34 cellular contexts compared by ENCODE assay signal in genomic region chr18:26279428-26279827, GRCh38. TPM values are rescaled to one million over a fixed set of nuclear protein-coding genes. Genes with fewer than 3 reads are reported as not detected.
DNase-seq lines count a peak whose midpoint lies in the region; ATAC-seq, FAIRE-seq and TF ChIP-seq lines count a peak whose summit lies in the region.
"Had no signal": no experiment of that assay in that cellular context is flagged by ENCODE, and none has a peak within 500 bp of the region (broad histone marks: within the 10 kb centered on the region; RNA-seq: fewer than 3 reads in every experiment).

No MANE protein-coding gene starts in this region.

- no peaks in the 10 kb centered on the region for H3K27me3 ChIP-seq in K562 (ENCODE audit: control insufficient read depth in 2 of 2, insufficient read depth in 2 of 2, low read length in 2 of 2)
- H3K27me3 ChIP-seq in endodermal cell (ENCODE audit: control insufficient read depth, insufficient read depth, low read length, poor library complexity, severe bottlenecking): peaks cover 5% of the 10 kb centered on the region
- H3K27me3 ChIP-seq: BE2C; BLaER1; BLaER1 treated with 17β-estradiol and CSF1 and Interleukin-3, amounts not matched to agents 10 nM and 100 nM had no signal

- H3K27ac ChIP-seq in HEK293 (ENCODE audit: extremely low read depth, low read depth, low read length) (no peak overlapping the region), K562 (ENCODE audit: extremely low read depth, low read depth, low read length) (no peak overlapping the region), endodermal cell (ENCODE audit: low read depth, low read length) (no peak overlapping the region)
- H3K27ac ChIP-seq: 22Rv1; A549; BLaER1; BLaER1 treated with 17β-estradiol and CSF1 and Interleukin-3, amounts not matched to agents 10 nM and 100 nM; C4-2B had no signal

- peaks cover 4 to 38% of the 10 kb centered on the region in 2 experiments for H3K36me3 ChIP-seq in HEK293 (ENCODE audit: control insufficient read depth in 2 of 2, insufficient read depth in 1 of 2, low read length in 2 of 2)
- peaks cover 52% of the 10 kb centered on the region for H3K36me3 ChIP-seq in K562 (ENCODE audit: control insufficient read depth, insufficient read depth, low read length)
- peaks cover 46% of the 10 kb centered on the region for H3K36me3 ChIP-seq in endodermal cell (ENCODE audit: control insufficient read depth, insufficient read depth, low read length)
- H3K36me3 ChIP-seq: BE2C had no signal

- no peaks in the 10 kb centered on the region for H4K20me1 ChIP-seq in K562 (replicated peaks; ENCODE audit: control insufficient read depth, insufficient read depth, low read length)
- H4K20me1 ChIP-seq: BLaER1; BLaER1 treated with 17β-estradiol and CSF1 and Interleukin-3, amounts not matched to agents 10 nM and 100 nM had no signal

- 93% methylated on average over 1 of the region's 1 CpG for WGBS in K562 (ENCODE audit: insufficient coverage, low coverage, missing lambda C conversion rate)
- WGBS in endodermal cell (ENCODE audit: insufficient coverage in 1 of 2, insufficient read length in 1 of 2), 2 experiments: 100% methylated on average over 1 of the region's 1 CpG

- H3K9me1 ChIP-seq in K562 (ENCODE audit: control insufficient read depth, insufficient read depth, low read length): no peaks in the 10 kb centered on the region

- H3K79me2 ChIP-seq in K562 (ENCODE audit: control insufficient read depth, insufficient read depth, low read length): no peaks in the 10 kb centered on the region

- no peak for FAIRE-seq in K562 (lab: Jason Lieb, UNC)
- FAIRE-seq: A204.1, A549 had no signal

- no peak for TF ChIP-seq EP300 in K562 (IDR thresholded peaks at IDR 0.05; ENCODE audit: low read length)

- H3K9ac ChIP-seq in K562 (ENCODE audit: insufficient read depth in 1 of 2, low read depth in 2 of 2, low read length in 2 of 2) (no peak overlapping the region), endodermal cell (ENCODE audit: extremely low read depth, low read length, poor library complexity, severe bottlenecking) (no peak overlapping the region)
- H3K9ac ChIP-seq: BLaER1; BLaER1 treated with 17β-estradiol and CSF1 and Interleukin-3, amounts not matched to agents 10 nM and 100 nM had no signal

- TF ChIP-seq POLR2A in K562 (conservative IDR thresholded peaks at IDR 0.05): no peak

- DNase-seq in K562 (ENCODE audit: extremely low read depth in 1 of 4, low spot score in 3 of 4): no peak
- no peak for DNase-seq in endodermal cell
- DNase-seq in activated effector memory CD4-positive, alpha-beta T cell treated with anti-CD3 and anti-CD28 coated beads, Interleukin-2, amount 50 U/mL, for 16 hours: no peak
- DNase-seq in LoVo (ENCODE audit: low spot score): no peak
- DNase-seq in activated naive CD4-positive, alpha-beta T cell treated with anti-CD3 and anti-CD28 coated beads, Interleukin-2, amount 50 U/mL, for 72 hours (ENCODE audit: low spot score in 2 of 2): no peak
- DNase-seq: 8988T; ACHN; AML-193; BE2C; C1 segment of cervical spinal cord; Caco-2; Calu3; CD4-positive, alpha-beta memory T cell; CD4-positive, alpha-beta T cell; CD4-positive, CD25-positive, alpha-beta regulatory T cell; CD8-positive, alpha-beta memory T cell; CD8-positive, alpha-beta T cell; COR-L47; DMS 273 treated with DMSO at 0.1 percent for 48 hours; DMS153; DMS53; DMS79; DMS79 treated with DMSO at 0.1 percent for 48 hours; DND-41; EL had no signal

- peaks cover 53% of the 10 kb centered on the region for H3K36me3 Mint-ChIP-seq in endodermal cell (ENCODE audit: low read depth)
- peaks cover 22 to 53% of the 10 kb centered on the region in 2 donors for H3K36me3 Mint-ChIP-seq in activated naive CD4-positive, alpha-beta T cell treated with anti-CD3 and anti-CD28 coated beads, Interleukin-2, amount 50 U/mL, for 72 hours

- peaks cover 4% of the 10 kb centered on the region for H3K4me1 Mint-ChIP-seq in endodermal cell
- H3K4me1 Mint-ChIP-seq: B cell; CD14-positive monocyte; CD8-positive, alpha-beta memory T cell had no signal

- in situ Hi-C loops in K562 (cut with MboI): no loop called here

- H3K4me3 ChIP-seq in HEK293 (ENCODE audit: low read depth, low read length): no peak overlapping the region
- no peak overlapping the region for H3K4me3 ChIP-seq in K562
- peak overlapping the region; percentile 44 for H3K4me3 ChIP-seq in endodermal cell (ENCODE audit: low read length)
- H3K4me3 ChIP-seq: A549; BLaER1; BLaER1 treated with 17β-estradiol and CSF1 and Interleukin-3, amounts not matched to agents 10 nM and 100 nM had no signal

- no peaks in the 10 kb centered on the region for H3K27me3 Mint-ChIP-seq in endodermal cell (ENCODE audit: insufficient read depth)
- H3K27me3 Mint-ChIP-seq: B cell; CD4-positive, alpha-beta memory T cell; CD4-positive, alpha-beta T cell; CD4-positive, CD25-positive, alpha-beta regulatory T cell; CD8-positive, alpha-beta memory T cell had no signal

- POLR2A ChIA-PET in HEK293 (lab: Yijun Ruan, JAX) (no interaction called here), K562 (lab: Yijun Ruan, JAX) (no interaction called here)

- ATAC-seq in K562: no peak
- no peak for ATAC-seq in activated naive CD4-positive, alpha-beta T cell treated with anti-CD3 and anti-CD28 coated beads, Interleukin-2, amount 50 U/mL, for 72 hours
- ATAC-seq: A549; CD8-positive, alpha-beta T cell had no signal

- H3K9me3 Mint-ChIP-seq in endodermal cell: peaks cover 18% of the 10 kb centered on the region
- H3K9me3 Mint-ChIP-seq in activated naive CD4-positive, alpha-beta T cell treated with anti-CD3 and anti-CD28 coated beads, Interleukin-2, amount 50 U/mL, for 72 hours: no peaks in the 10 kb centered on the region
- H3K9me3 Mint-ChIP-seq: CD4-positive, alpha-beta T cell; CD8-positive, alpha-beta memory T cell; CD8-positive, alpha-beta T cell had no signal

- CTCF ChIA-PET in HEK293 (lab: Yijun Ruan, JAX): interaction anchor here (0.7 kb wide), 1 partner anchor 27 kb away, joined by 3 read pairs; no protein-coding TSS in a partner anchor
- CTCF ChIA-PET in K562 (lab: Yijun Ruan, JAX; ENCODE audit: low intra/inter-chr PET ratio): no interaction called here

- no peak overlapping the region for H3K4me2 ChIP-seq in K562 (ENCODE audit: insufficient read depth, low read length)
- H3K4me2 ChIP-seq: A549; BLaER1; BLaER1 treated with 17β-estradiol and CSF1 and Interleukin-3, amounts not matched to agents 10 nM and 100 nM had no signal

- no peak overlapping the region for H3K4me3 Mint-ChIP-seq in endodermal cell
- H3K4me3 Mint-ChIP-seq: B cell; CD14-positive monocyte; CD4-positive, alpha-beta memory T cell; CD4-positive, alpha-beta T cell; CD4-positive, CD25-positive, alpha-beta regulatory T cell; CD8-positive, alpha-beta memory T cell; CD8-positive, alpha-beta T cell had no signal

- no peaks in the 10 kb centered on the region for H3K9me3 ChIP-seq in HEK293 (ENCODE audit: control insufficient read depth, insufficient read depth, low read depth, low read length)
- no peaks in the 10 kb centered on the region for H3K9me3 ChIP-seq in K562 (replicated peaks; ENCODE audit: control insufficient read depth, insufficient read depth, low read depth, low read length)
- H3K9me3 ChIP-seq in endodermal cell (ENCODE audit: control insufficient read depth, low read length): peaks cover 37% of the 10 kb centered on the region
- H3K9me3 ChIP-seq: BE2C, Caco-2 had no signal

- no peak for TF ChIP-seq RAD21 in K562 (CRISPR knock-in tag; conservative IDR thresholded peaks at IDR 0.05 in 1 of 2, IDR thresholded peaks at IDR 0.05 in 1 of 2)

- H3K4me1 ChIP-seq in HEK293 (ENCODE audit: control insufficient read depth, insufficient read depth, low read length) (no peaks in the 10 kb centered on the region), K562 (replicated peaks in 1 of 2; ENCODE audit: control insufficient read depth in 2 of 2, insufficient read depth in 2 of 2, low read length in 2 of 2) (no peaks in the 10 kb centered on the region), endodermal cell (ENCODE audit: control insufficient read depth, insufficient read depth, low read length) (no peaks in the 10 kb centered on the region)
- H3K4me1 ChIP-seq: A549, BE2C had no signal

- H3K27ac Mint-ChIP-seq in endodermal cell: no peak overlapping the region
- H3K27ac Mint-ChIP-seq in activated naive CD4-positive, alpha-beta T cell treated with anti-CD3 and anti-CD28 coated beads, Interleukin-2, amount 50 U/mL, for 72 hours: no peak overlapping the region
- H3K27ac Mint-ChIP-seq: B cell; CD14-positive monocyte; CD4-positive, alpha-beta T cell; CD8-positive, alpha-beta memory T cell; CD8-positive, alpha-beta T cell had no signal

- BruUV-seq in K562 (replicated peaks; lab: Mats Ljungman, UMichigan): no TSS peak

- intact Hi-C loops in K562 (cut with micrococcal nuclease): no loop called here

- no peak overlapping the region for H2AFZ ChIP-seq in K562 (ENCODE audit: low read depth, low read length)

- TF ChIP-seq CTCF in HEK293 (tag by site-specific recombination; IDR thresholded peaks at IDR 0.05) (no peak), K562 (IDR thresholded peaks at IDR 0.05 in 2 of 3, conservative IDR thresholded peaks at IDR 0.05 in 1 of 3; ENCODE audit: insufficient read depth in 2 of 3, low read depth in 1 of 3, low read length in 3 of 3) (no peak), endodermal cell (conservative IDR thresholded peaks at IDR 0.05) (no peak)

TF ChIP-seq in K562, 482 proteins besides CTCF, POLR2A, EP300 and RAD21 (continues in another document):
- peak; percentile 63 for TF ChIP-seq RBM25 (IDR thresholded peaks at IDR 0.05; ENCODE audit: low read depth, low read length, severe bottlenecking)

RNA-seq across cellular contexts. Expression of gene TAF4B, which starts 53.2 kb away (rescaled TPM):
- total RNA-seq in K562 (2011; cell fraction: chromatin; rRNA removed; ENCODE audit: low replicate concordance): 31.1 and 42.4 TPM in 2 replicates
- 35.7 and 38.6 TPM in 2 replicates for total RNA-seq in K562 (2011; cell fraction: nucleolus; rRNA removed)
- 24.4 and 28.5 TPM in 2 replicates for total RNA-seq in K562 (2011; cell fraction: nucleoplasm; rRNA removed)
- total RNA-seq in K562 (2014; rRNA removed): 19.9 and 21.4 TPM in 2 replicates
- 25.3 and 30.4 TPM in 2 replicates for total RNA-seq in K562 (2014; rRNA removed; fragmentation: Illumina TruSeq; extraction: Trizol)
- 17.2 and 18.0 TPM in 2 replicates for total RNA-seq in K562 (2015; rRNA removed; fragmentation: Illumina TruSeq; extraction: Trizol)
- total RNA-seq in K562 (2021): 19.2 and 22.1 TPM in 2 replicates
- 15.8 and 21.0 TPM in 2 replicates for polyA plus RNA-seq in K562 (2011; rRNA removed)
- polyA plus RNA-seq in K562 (2011; cell fraction: cytosol; rRNA removed): 8.8 and 10.3 TPM in 2 replicates
- 15.6 and 16.8 TPM in 2 replicates for polyA plus RNA-seq in K562 (2011; cell fraction: nucleus; rRNA removed)
- 7.6 and 8.9 TPM in 2 replicates for polyA plus RNA-seq in K562 (2012)
- polyA plus RNA-seq in K562 (2014; fragmentation: Illumina TruSeq; extraction: Trizol): 18.8 and 20.5 TPM in 2 replicates
- 1 to 10 TPM; 4.5 to 5.8 TPM for polyA plus RNA-seq in K562 (2014; fragmentation: Nextera tagmentation; extraction: Ambion mirVana)
- polyA plus RNA-seq in K562 (2014; rRNA removed): 12.8 and 15.6 TPM in 2 replicates
- polyA minus RNA-seq in K562 (2011; rRNA and poly(A)+ RNA removed): 36.5 and 37.0 TPM in 2 replicates
- polyA minus RNA-seq in K562 (2011; cell fraction: cytosol; rRNA and poly(A)+ RNA removed): 15.6 and 17.4 TPM in 2 replicates
- 34.3 and 49.5 TPM in 2 replicates for polyA minus RNA-seq in K562 (2011; cell fraction: nucleus; rRNA and poly(A)+ RNA removed)
- 1 to 10 TPM; 6.9 to 7.7 TPM for total RNA-seq in endodermal cell
- polyA plus RNA-seq in endodermal cell (2013, experiment 1 of 2): 3.5 TPM
- polyA plus RNA-seq in endodermal cell (2013, experiment 2 of 2): 3.2 TPM
- 10 to 100 TPM; 12.7 to 29.1 TPM for total RNA-seq in activated naive CD4-positive, alpha-beta T cell treated with anti-CD3 and anti-CD28 coated beads, Interleukin-2, amount 50 U/mL, for 72 hours
